Comparison of ENCODE assay signal across 1 cellular context in genomic region chr13:46352810-46353209, GRCh38.
TF ChIP-seq lines count a peak whose summit lies in the region.

No MANE protein-coding gene starts in this region.

TF ChIP-seq in HepG2, 621 proteins besides CTCF, POLR2A, EP300 and RAD21:
- TF ChIP-seq, protein P1, sequence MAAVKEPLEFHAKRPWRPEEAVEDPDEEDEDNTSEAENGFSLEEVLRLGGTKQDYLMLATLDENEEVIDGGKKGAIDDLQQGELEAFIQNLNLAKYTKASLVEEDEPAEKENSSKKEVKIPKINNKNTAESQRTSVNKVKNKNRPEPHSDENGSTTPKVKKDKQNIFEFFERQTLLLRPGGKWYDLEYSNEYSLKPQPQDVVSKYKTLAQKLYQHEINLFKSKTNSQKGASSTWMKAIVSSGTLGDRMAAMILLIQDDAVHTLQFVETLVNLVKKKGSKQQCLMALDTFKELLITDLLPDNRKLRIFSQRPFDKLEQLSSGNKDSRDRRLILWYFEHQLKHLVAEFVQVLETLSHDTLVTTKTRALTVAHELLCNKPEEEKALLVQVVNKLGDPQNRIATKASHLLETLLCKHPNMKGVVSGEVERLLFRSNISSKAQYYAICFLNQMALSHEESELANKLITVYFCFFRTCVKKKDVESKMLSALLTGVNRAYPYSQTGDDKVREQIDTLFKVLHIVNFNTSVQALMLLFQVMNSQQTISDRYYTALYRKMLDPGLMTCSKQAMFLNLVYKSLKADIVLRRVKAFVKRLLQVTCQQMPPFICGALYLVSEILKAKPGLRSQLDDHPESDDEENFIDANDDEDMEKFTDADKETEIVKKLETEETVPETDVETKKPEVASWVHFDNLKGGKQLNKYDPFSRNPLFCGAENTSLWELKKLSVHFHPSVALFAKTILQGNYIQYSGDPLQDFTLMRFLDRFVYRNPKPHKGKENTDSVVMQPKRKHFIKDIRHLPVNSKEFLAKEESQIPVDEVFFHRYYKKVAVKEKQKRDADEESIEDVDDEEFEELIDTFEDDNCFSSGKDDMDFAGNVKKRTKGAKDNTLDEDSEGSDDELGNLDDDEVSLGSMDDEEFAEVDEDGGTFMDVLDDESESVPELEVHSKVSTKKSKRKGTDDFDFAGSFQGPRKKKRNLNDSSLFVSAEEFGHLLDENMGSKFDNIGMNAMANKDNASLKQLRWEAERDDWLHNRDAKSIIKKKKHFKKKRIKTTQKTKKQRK (IDR thresholded peaks at IDR 0.05; ENCODE audit: low read length), result no peak
- TF ChIP-seq SUZ12 (IDR thresholded peaks at IDR 0.05; ENCODE audit: low read depth, low read length) (no peak), ZNF292 (CRISPR knock-in tag; IDR thresholded peaks at IDR 0.05; ENCODE audit: borderline replicate concordance, low read depth) (no peak), ZNF75D (CRISPR knock-in tag; IDR thresholded peaks at IDR 0.05; ENCODE audit: borderline replicate concordance) (no peak)
